ENCODE assay signal across 24 cellular contexts in the genomic region with DNA sequence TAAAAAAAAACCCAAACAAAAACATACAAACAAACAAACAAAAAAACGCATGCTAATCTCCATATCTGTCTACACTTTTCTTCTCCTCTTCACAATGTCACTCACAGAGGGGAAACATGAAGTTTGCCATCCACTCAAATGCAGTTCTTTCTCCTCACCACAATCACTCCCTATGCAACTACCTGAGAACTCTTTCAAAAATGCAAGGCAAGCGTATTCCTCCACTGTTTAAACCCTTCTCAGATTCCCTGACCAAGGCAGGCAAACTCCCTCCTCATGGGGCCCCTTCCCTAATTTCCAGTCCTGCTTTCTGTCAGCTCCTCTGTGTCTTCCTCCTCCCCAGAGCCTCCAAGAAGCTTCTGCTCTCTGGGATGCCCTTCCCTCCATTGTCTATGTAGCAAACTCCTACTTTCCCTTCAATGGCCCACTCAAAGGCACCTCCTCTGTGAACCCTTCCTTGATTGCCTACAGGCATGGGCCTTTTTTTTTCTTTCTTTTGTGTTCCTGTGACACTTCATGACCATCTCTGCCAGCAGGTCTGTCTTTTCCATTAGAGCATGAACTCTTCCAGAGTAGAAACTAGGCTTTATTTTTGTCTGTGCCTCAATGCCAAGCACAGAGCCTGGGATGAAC.
"Had no signal": no experiment of that assay in that cellular context is flagged by ENCODE, and none has a peak within 500 bp of the region (broad histone marks: within the 10 kb centered on the region; RNA-seq: fewer than 3 reads in every experiment).

No MANE protein-coding gene starts in this region.

- H3K27ac ChIP-seq: foreskin keratinocyte, lower lobe of right lung, right atrium auricular region, testis, transverse colon had no signal

- H3K9me3 Mint-ChIP-seq: activated CD4-positive, alpha-beta memory T cell treated with anti-CD3 and anti-CD28 coated beads, Interleukin-2, amount 10 ng/mL, durations not matched to agents 7 days and 5 days; activated CD4-positive, alpha-beta T cell treated with anti-CD3 and anti-CD28 coated beads, Interleukin-2, amount 10 ng/mL, durations not matched to agents 7 days and 5 days; activated naive CD4-positive, alpha-beta T cell treated with anti-CD3 and anti-CD28 coated beads, Interleukin-2, amount 50 U/mL, for 24 hours; activated naive CD8-positive, alpha-beta T cell treated with anti-CD3 and anti-CD28 coated beads, Interleukin-2, amount 50 U/mL, for 24 hours; activated T-helper 2 cell treated with anti-CD3 and anti-CD28 coated beads, Interferon-gamma antibody, Interleukin-2, Interleukin-4, amounts not matched to agents 10 μg/mL and 5 μg/mL and 100 μg/mL, durations not matched to agents 14 hours and 24 hours and 36 hours; nephron; T-helper 1 cell treated with Interleukin-12 subunit alpha and Interleukin-12 subunit beta and Interleukin-4 antibody, amounts not matched to agents 30 μg/mL and 1 μg/mL, for 36 hours had no signal

- H3K4me1 ChIP-seq: right atrium auricular region had no signal

- H3K4me1 Mint-ChIP-seq: activated CD8-positive, alpha-beta memory T cell treated with anti-CD3 and anti-CD28 coated beads, Interleukin-2, amount 10 ng/mL, durations not matched to agents 7 days and 5 days had no signal

- H3K4me3 ChIP-seq: heart left ventricle, lower lobe of right lung, mucosa of descending colon, right atrium auricular region, testis, transverse colon had no signal

- DNase-seq: activated CD4-positive, alpha-beta memory T cell treated with anti-CD3 and anti-CD28 coated beads, Interleukin-2, amount 10 ng/mL, durations not matched to agents 7 days and 5 days; activated CD4-positive, alpha-beta T cell treated with anti-CD3 and anti-CD28 coated beads for 1 hour; activated CD4-positive, alpha-beta T cell treated with anti-CD3 and anti-CD28 coated beads, Interleukin-2, amount 10 ng/mL, durations not matched to agents 7 days and 5 days; activated CD8-positive, alpha-beta memory T cell treated with anti-CD3 and anti-CD28 coated beads, Interleukin-2, amount 10 ng/mL, durations not matched to agents 7 days and 5 days; activated naive CD8-positive, alpha-beta T cell treated with anti-CD3 and anti-CD28 coated beads, Interleukin-2, amount 50 U/mL, for 24 hours; activated T-cell treated with anti-CD3 and anti-CD28 coated beads, Interleukin-2, amount 50 U/mL, for 48 hours; amygdala; caudate nucleus; foreskin keratinocyte; heart left ventricle; lower lobe of right lung; mucosa of descending colon; stimulated activated CD4-positive, alpha-beta T cell treated with anti-CD3 and anti-CD28 coated beads, Interleukin-15, amount 100 ng/mL, for 24 hours; stimulated activated naive CD8-positive, alpha-beta T cell treated with anti-CD3 and anti-CD28 coated beads, Interleukin-15, Interleukin-2, amounts not matched to agents 100 U/mL and 50 U/mL, for 24 hours; T1000; testis; transverse colon had no signal

- H3K36me3 Mint-ChIP-seq: activated CD8-positive, alpha-beta memory T cell treated with anti-CD3 and anti-CD28 coated beads, Interleukin-2, amount 10 ng/mL, durations not matched to agents 7 days and 5 days; activated naive CD4-positive, alpha-beta T cell treated with anti-CD3 and anti-CD28 coated beads, Interleukin-2, amount 50 U/mL, for 24 hours; WTC11 had no signal

- H3K36me3 ChIP-seq: heart left ventricle, lower lobe of right lung, right atrium auricular region, transverse colon had no signal

- H3K9me3 ChIP-seq: heart left ventricle, lower lobe of right lung, mucosa of descending colon, right atrium auricular region, testis, transverse colon had no signal

- H3K27ac Mint-ChIP-seq: activated CD4-positive, alpha-beta memory T cell treated with anti-CD3 and anti-CD28 coated beads, Interleukin-2, amount 10 ng/mL, durations not matched to agents 7 days and 5 days; activated CD4-positive, alpha-beta T cell treated with anti-CD3 and anti-CD28 coated beads, Interleukin-2, amount 10 ng/mL, durations not matched to agents 7 days and 5 days; activated CD8-positive, alpha-beta memory T cell treated with anti-CD3 and anti-CD28 coated beads, Interleukin-2, amount 10 ng/mL, durations not matched to agents 7 days and 5 days; activated naive CD8-positive, alpha-beta T cell treated with anti-CD3 and anti-CD28 coated beads, Interleukin-2, amount 50 U/mL, for 24 hours; activated T-helper 2 cell treated with anti-CD3 and anti-CD28 coated beads, Interferon-gamma antibody, Interleukin-2, Interleukin-4, amounts not matched to agents 10 μg/mL and 5 μg/mL and 100 μg/mL, durations not matched to agents 14 hours and 24 hours and 36 hours; T-helper 1 cell treated with Interleukin-12 subunit alpha and Interleukin-12 subunit beta and Interleukin-4 antibody, amounts not matched to agents 30 μg/mL and 1 μg/mL, for 36 hours; WTC11 had no signal

- H3K27me3 ChIP-seq: foreskin keratinocyte, heart left ventricle, right atrium auricular region, testis, transverse colon had no signal

- H3K27me3 Mint-ChIP-seq: activated CD8-positive, alpha-beta memory T cell treated with anti-CD3 and anti-CD28 coated beads, Interleukin-2, amount 10 ng/mL, durations not matched to agents 7 days and 5 days; activated naive CD4-positive, alpha-beta T cell treated with anti-CD3 and anti-CD28 coated beads, Interleukin-2, amount 50 U/mL, for 24 hours; activated naive CD8-positive, alpha-beta T cell treated with anti-CD3 and anti-CD28 coated beads, Interleukin-2, amount 50 U/mL, for 24 hours had no signal

- H3K4me3 Mint-ChIP-seq: activated CD4-positive, alpha-beta memory T cell treated with anti-CD3 and anti-CD28 coated beads, Interleukin-2, amount 10 ng/mL, durations not matched to agents 7 days and 5 days; activated CD4-positive, alpha-beta T cell treated with anti-CD3 and anti-CD28 coated beads, Interleukin-2, amount 10 ng/mL, durations not matched to agents 7 days and 5 days; activated CD8-positive, alpha-beta memory T cell treated with anti-CD3 and anti-CD28 coated beads, Interleukin-2, amount 10 ng/mL, durations not matched to agents 7 days and 5 days; activated naive CD4-positive, alpha-beta T cell treated with anti-CD3 and anti-CD28 coated beads, Interleukin-2, amount 50 U/mL, for 24 hours; activated naive CD8-positive, alpha-beta T cell treated with anti-CD3 and anti-CD28 coated beads, Interleukin-2, amount 50 U/mL, for 24 hours; nephron; T-helper 1 cell treated with Interleukin-12 subunit alpha and Interleukin-12 subunit beta and Interleukin-4 antibody, amounts not matched to agents 30 μg/mL and 1 μg/mL, for 36 hours; WTC11 had no signal

- ATAC-seq: activated CD8-positive, alpha-beta memory T cell treated with anti-CD3 and anti-CD28 coated beads, Interleukin-2, amount 10 ng/mL, durations not matched to agents 7 days and 5 days; activated naive CD8-positive, alpha-beta T cell treated with anti-CD3 and anti-CD28 coated beads, Interleukin-2, amount 50 U/mL, for 24 hours; foreskin keratinocyte; heart left ventricle; left lobe of liver; mucosa of descending colon; stimulated activated naive CD8-positive, alpha-beta T cell treated with anti-CD3 and anti-CD28 coated beads, Interleukin-15, Interleukin-2, amounts not matched to agents 100 U/mL and 50 U/mL, for 24 hours; WTC11 had no signal
